ENCODE assay signal across 4 cellular contexts in genomic region chr2:231573698-231574421, GRCh38.
TF ChIP-seq lines count a peak whose summit lies in the region.

No MANE protein-coding gene starts in this region.

TF ChIP-seq in A549, 52 proteins besides CTCF, POLR2A, EP300 and RAD21:
- TF ChIP-seq CEBPB (IDR thresholded peaks at IDR 0.05): no peak
- no peak for TF ChIP-seq ZC3H11A (IDR thresholded peaks at IDR 0.05)
- no peak for TF ChIP-seq MAZ (IDR thresholded peaks at IDR 0.05; ENCODE audit: borderline replicate concordance, low read depth, low read length)
- no peak for TF ChIP-seq CBX2 (IDR thresholded peaks at IDR 0.05; ENCODE audit: borderline replicate concordance, low read depth)
- TF ChIP-seq, protein P1, sequence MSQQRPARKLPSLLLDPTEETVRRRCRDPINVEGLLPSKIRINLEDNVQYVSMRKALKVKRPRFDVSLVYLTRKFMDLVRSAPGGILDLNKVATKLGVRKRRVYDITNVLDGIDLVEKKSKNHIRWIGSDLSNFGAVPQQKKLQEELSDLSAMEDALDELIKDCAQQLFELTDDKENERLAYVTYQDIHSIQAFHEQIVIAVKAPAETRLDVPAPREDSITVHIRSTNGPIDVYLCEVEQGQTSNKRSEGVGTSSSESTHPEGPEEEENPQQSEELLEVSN (IDR thresholded peaks at IDR 0.05; ENCODE audit: borderline replicate concordance, low read depth): no peak
- no peak for TF ChIP-seq NPAS2 (CRISPR knock-in tag; IDR thresholded peaks at IDR 0.05; ENCODE audit: borderline replicate concordance)
- no peak for TF ChIP-seq CHD2 (IDR thresholded peaks at IDR 0.05; ENCODE audit: low read length, partially characterized antibody)
- no peak for TF ChIP-seq BHLHE40 (IDR thresholded peaks at IDR 0.05; ENCODE audit: low read depth, low read length)
- no peak for TF ChIP-seq SREBF2 (IDR thresholded peaks at IDR 0.05)
- no peak for TF ChIP-seq HDAC2 (IDR thresholded peaks at IDR 0.05)
TF ChIP-seq in A549: peak in this region for 0.

TF ChIP-seq in IMR-90, 13 proteins besides CTCF, POLR2A, EP300 and RAD21:
- TF ChIP-seq RFX5 (IDR thresholded peaks at IDR 0.05; ENCODE audit: low read depth, low read length) (no peak), NFE2L2 (IDR thresholded peaks at IDR 0.05; ENCODE audit: low read depth, low read length) (no peak), MAZ (IDR thresholded peaks at IDR 0.05; ENCODE audit: borderline replicate concordance, low read depth, low read length) (no peak), CHD1 (IDR thresholded peaks at IDR 0.05; ENCODE audit: low read depth, low read length) (no peak), RCOR1 (IDR thresholded peaks at IDR 0.05; ENCODE audit: insufficient replicate concordance, low read length) (no peak)

TF ChIP-seq in H1, 55 proteins besides CTCF, POLR2A, EP300 and RAD21:
- TF ChIP-seq, protein P1 (IDR thresholded peaks at IDR 0.05): peak; percentile 63; the same call in 1 of the 2 replicates
- TF ChIP-seq CBX5 (IDR thresholded peaks at IDR 0.05; ENCODE audit: low read depth, low read length) (no peak), MAX (IDR thresholded peaks at IDR 0.05) (peak; percentile 70), POLR2AphosphoS5 (IDR thresholded peaks at IDR 0.05; ENCODE audit: low read depth, low read length) (no peak), CHD1 (IDR thresholded peaks at IDR 0.05; ENCODE audit: low read depth, low read length) (no peak), TCF12 (IDR thresholded peaks at IDR 0.05; ENCODE audit: low read depth, low read length) (0 out of 2 replicates have a peak, but pooled peaks have one; percentile 24), ASH2L (IDR thresholded peaks at IDR 0.05; ENCODE audit: low read length) (peak; percentile 67)

TF ChIP-seq in SK-N-SH treated with all-trans-retinoic acid at 6 μM for 48 hours, 23 proteins besides CTCF, POLR2A, EP300 and RAD21:
- TF ChIP-seq PATZ1 (CRISPR knock-in tag; IDR thresholded peaks at IDR 0.05; ENCODE audit: borderline replicate concordance) (no peak), PPARA (CRISPR knock-in tag; IDR thresholded peaks at IDR 0.05; ENCODE audit: borderline replicate concordance) (no peak), TCF4 (CRISPR knock-in tag; IDR thresholded peaks at IDR 0.05; ENCODE audit: borderline replicate concordance) (no peak), ARNTL (CRISPR knock-in tag; IDR thresholded peaks at IDR 0.05; ENCODE audit: borderline replicate concordance, low read depth) (no peak), ESRRG (CRISPR knock-in tag; IDR thresholded peaks at IDR 0.05) (no peak), ZNF70 (CRISPR knock-in tag; IDR thresholded peaks at IDR 0.05) (no peak)
